9 cellular contexts compared by ENCODE assay signal in the genomic region with DNA sequence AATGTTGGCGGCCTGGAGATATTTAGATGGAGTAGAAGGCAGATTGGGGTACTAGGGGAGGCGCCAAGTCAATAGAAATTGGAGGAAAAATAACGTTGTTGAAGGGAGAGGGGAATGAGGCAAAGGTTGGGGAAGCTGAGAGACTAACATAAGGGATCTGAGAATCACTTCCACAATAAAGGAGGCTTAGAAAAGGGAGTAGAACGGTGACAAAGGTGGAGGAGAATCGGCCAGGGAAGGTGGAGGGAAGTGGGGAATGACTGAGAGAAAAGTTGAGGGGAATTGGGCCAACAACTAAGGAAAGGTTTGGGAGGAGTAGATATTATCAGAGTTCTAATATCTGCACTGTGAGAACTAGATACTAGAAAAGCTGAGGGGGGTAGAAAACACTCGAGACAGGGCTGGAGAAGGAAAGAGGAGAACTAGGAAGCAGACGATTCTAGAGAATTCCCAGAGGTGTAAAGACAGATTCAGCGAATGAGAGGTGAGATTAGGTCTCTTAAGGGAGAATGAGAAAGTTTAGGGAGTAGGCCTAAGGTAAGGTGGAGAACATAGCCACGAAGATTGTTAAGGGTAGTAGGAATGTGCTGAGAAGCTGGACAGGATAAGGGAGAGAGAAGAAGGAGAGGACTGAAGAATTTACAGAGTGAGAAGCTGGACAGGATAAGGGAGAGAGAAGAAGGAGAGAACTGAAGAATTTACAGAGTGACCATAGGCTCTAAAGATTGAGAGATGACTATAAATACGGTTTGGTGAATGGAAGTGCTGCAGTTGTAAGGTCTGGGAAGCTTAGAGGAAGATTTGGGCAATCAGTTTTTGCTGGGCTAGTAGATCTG. TPM values are rescaled to one million over a fixed set of nuclear protein-coding genes. Genes with fewer than 3 reads are reported as not detected.
DNase-seq lines count a peak whose midpoint lies in the region; ATAC-seq and TF ChIP-seq lines count a peak whose summit lies in the region.
"Had no signal": no experiment of that assay in that cellular context is flagged by ENCODE, and none has a peak within 500 bp of the region (broad histone marks: within the 10 kb centered on the region; RNA-seq: fewer than 3 reads in every experiment).

No MANE protein-coding gene starts in this region.

- CTCF ChIA-PET in BJ (lab: Yijun Ruan, JAX): interaction anchor here (0.8 to 2.2 kb wide), 7 partner anchors 10 to 208 kb away, joined by 3 to 7 read pairs (median 4); no protein-coding TSS in a partner anchor

- H3K79me2 ChIP-seq in Loucy (ENCODE audit: insufficient read depth, low read length): peaks cover 87% of the 10 kb centered on the region

- H3K4me1 ChIP-seq in Loucy (ENCODE audit: insufficient read depth, low read length, poor library complexity, severe bottlenecking) (peaks cover 67% of the 10 kb centered on the region), muscle layer of duodenum (ENCODE audit: control insufficient read depth in 1 of 2, insufficient read depth in 2 of 2, low read length in 2 of 2) (peaks cover 15 to 32% of the 10 kb centered on the region in 2 donors)

- ATAC-seq in T-helper 17 cell: no peak

- peak overlapping the region; percentile 51 for H2AFZ ChIP-seq in Loucy (ENCODE audit: low read length)

- DNase-seq in BJ (ENCODE audit: low read depth) (no peak), coronary artery (ENCODE audit: low spot score) (no peak), T-helper 17 cell (no peak), SIG-M5 treated with dmso at 0.1 percent for 504 hours (lab: John Stamatoyannopoulos, UW; ENCODE audit: unreplicated experiment) (no peak), SIG-M5 (lab: John Stamatoyannopoulos, UW) (no peak)
- no peak for DNase-seq in effector CD8-positive, alpha-beta T cell (lab: John Stamatoyannopoulos, UW)

- TF ChIP-seq CTCF in BJ (IDR thresholded peaks at IDR 0.05; ENCODE audit: insufficient read depth, low read depth, low read length) (no peak), Loucy (conservative IDR thresholded peaks at IDR 0.05; ENCODE audit: low read length) (no peak), coronary artery (IDR thresholded peaks at IDR 0.05) (no peak)

- H3K4me3 ChIP-seq in BJ (ENCODE audit: low read depth, low read length) (peak overlapping the region; percentile 84), Loucy (ENCODE audit: low read length, poor library complexity, severe bottlenecking) (peak overlapping the region; percentile 90), coronary artery (peak overlapping the region; percentile 83), muscle layer of duodenum (ENCODE audit: low read depth in 1 of 2, low read length in 2 of 2) (peak overlapping the region; percentile 77 to 85)

- H3K36me3 ChIP-seq in BJ (ENCODE audit: control insufficient read depth, insufficient read depth, low read length): peaks cover 1% of the 10 kb centered on the region; the same call in 1 of the 2 replicates
- H3K36me3 ChIP-seq in Loucy (ENCODE audit: insufficient read depth, low read length): no peaks in the 10 kb centered on the region
- H3K36me3 ChIP-seq in muscle layer of duodenum (ENCODE audit: control insufficient read depth in 1 of 2, insufficient read depth in 2 of 2, low read length in 2 of 2): peaks cover 5 to 14% of the 10 kb centered on the region in 2 donors

- H3F3A ChIP-seq in Loucy (ENCODE audit: low read depth): no peaks in the 10 kb centered on the region

- no peak overlapping the region for H3K27ac Mint-ChIP-seq in T-helper 17 cell
- H3K27ac Mint-ChIP-seq: activated naive CD8-positive, alpha-beta T cell had no signal

- H3K9me2 ChIP-seq in Loucy (replicated peaks; ENCODE audit: low read depth, low read length): no peaks in the 10 kb centered on the region

- peak overlapping the region; percentile 96 for H3K4me2 ChIP-seq in Loucy (ENCODE audit: low read depth, low read length, poor library complexity, severe bottlenecking)

- peaks cover 10% of the 10 kb centered on the region for H3K4me1 Mint-ChIP-seq in T-helper 17 cell

- H3K9ac ChIP-seq in Loucy (ENCODE audit: low read depth, low read length, poor library complexity, severe bottlenecking): peak overlapping the region; percentile 87

- no peaks in the 10 kb centered on the region for H3K27me3 ChIP-seq in BJ (ENCODE audit: control insufficient read depth, insufficient read depth, low read length)
- no peaks in the 10 kb centered on the region for H3K27me3 ChIP-seq in Loucy (ENCODE audit: insufficient read depth, low read length, poor library complexity, severe bottlenecking)
- no peaks in the 10 kb centered on the region for H3K27me3 ChIP-seq in muscle layer of duodenum (ENCODE audit: low read depth, low read length)

- peaks cover 17% of the 10 kb centered on the region for H4K20me1 ChIP-seq in Loucy (ENCODE audit: insufficient read depth, low read length, poor library complexity, severe bottlenecking)

- no peaks in the 10 kb centered on the region for H3K9me3 ChIP-seq in Loucy (ENCODE audit: insufficient read depth, low read depth, low read length)
- H3K9me3 ChIP-seq in muscle layer of duodenum (ENCODE audit: control insufficient read depth in 1 of 2, low read length in 2 of 2): no peaks in the 10 kb centered on the region
- H3K9me3 ChIP-seq in T-helper 17 cell (ENCODE audit: control insufficient read depth, low read length, poor library complexity, severe bottlenecking): no peaks in the 10 kb centered on the region

- POLR2A ChIA-PET in BJ (lab: Charles Lee): no interaction called here

- H3K27me3 Mint-ChIP-seq in T-helper 17 cell: no peaks in the 10 kb centered on the region
- H3K27me3 Mint-ChIP-seq: activated naive CD8-positive, alpha-beta T cell had no signal

- H3K36me3 Mint-ChIP-seq in T-helper 17 cell (ENCODE audit: low read depth): peaks cover 2% of the 10 kb centered on the region

- H3K27ac ChIP-seq in coronary artery (peak overlapping the region; percentile 67 to 92), muscle layer of duodenum (ENCODE audit: low read length) (peak overlapping the region; percentile 95)

- no peak overlapping the region for H3K4me3 Mint-ChIP-seq in T-helper 17 cell
- H3K4me3 Mint-ChIP-seq: activated naive CD8-positive, alpha-beta T cell had no signal

RNA-seq across cellular contexts. Expression of gene PPME1, which starts 0.8 kb away (rescaled TPM):
- polyA plus RNA-seq in BJ (2011; rRNA removed): 93.8 and 133 TPM in 2 replicates
- 49.0 and 76.2 TPM in 2 replicates for polyA minus RNA-seq in BJ (2011; rRNA and poly(A)+ RNA removed)
- 10 to 100 TPM; 15.3 to 17.8 TPM for total RNA-seq in T-helper 17 cell

RNA-seq across cellular contexts. Expression of gene C2CD3, which starts 1.0 kb away (rescaled TPM):
- polyA plus RNA-seq in BJ (2011; rRNA removed): 10.3 and 11.2 TPM in 2 replicates
- 35.6 and 47.0 TPM in 2 replicates for polyA minus RNA-seq in BJ (2011; rRNA and poly(A)+ RNA removed)
- total RNA-seq in T-helper 17 cell: 10 to 100 TPM; 35.5 to 37.1 TPM
